15 cellular contexts compared by ENCODE assay signal in the genomic region with DNA sequence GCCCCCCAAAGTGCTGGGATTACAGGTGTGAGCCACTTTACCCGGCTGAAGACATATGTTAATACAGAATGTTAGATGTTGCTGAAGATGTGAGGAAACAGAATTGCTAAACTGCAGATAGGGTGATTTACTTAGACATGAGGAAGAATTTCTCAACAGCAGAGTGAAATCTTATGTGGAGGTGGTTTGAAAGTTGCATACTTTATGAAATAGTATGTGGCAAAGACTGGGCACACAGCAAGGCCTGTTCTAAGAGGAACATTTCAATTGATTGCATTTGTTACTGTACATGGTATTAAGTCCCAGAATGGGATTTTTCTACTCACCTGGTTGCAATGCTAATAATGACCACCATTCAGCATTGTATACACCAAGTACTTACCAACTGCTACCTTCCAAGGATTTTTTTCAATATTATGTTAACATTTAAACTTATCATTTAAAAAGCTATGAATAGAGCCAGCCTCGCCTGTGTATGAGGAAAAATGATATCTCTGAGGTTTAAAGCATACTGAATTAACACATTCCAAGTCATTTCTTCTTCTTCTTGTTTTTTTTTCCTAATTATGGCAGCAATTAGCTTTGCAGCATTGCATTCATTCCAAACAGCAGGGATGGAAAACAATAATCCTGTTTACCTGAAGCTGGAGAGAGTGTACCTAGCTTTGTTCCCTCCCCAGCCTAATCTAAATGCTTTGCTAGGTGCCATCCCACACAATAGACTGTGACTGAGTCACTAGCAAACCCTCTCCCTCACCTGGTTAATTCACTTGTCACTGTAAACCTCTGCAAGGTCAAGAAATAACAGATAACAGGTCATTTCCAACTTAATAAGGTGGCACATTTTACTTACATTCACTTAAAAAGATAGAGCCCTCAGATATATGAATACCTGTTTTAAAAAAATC. TPM values are rescaled to one million over a fixed set of nuclear protein-coding genes. Genes with fewer than 3 reads are reported as not detected.
DNase-seq lines count a peak whose midpoint lies in the region; ATAC-seq and TF ChIP-seq lines count a peak whose summit lies in the region.
"Had no signal": no experiment of that assay in that cellular context is flagged by ENCODE, and none has a peak within 500 bp of the region (broad histone marks: within the 10 kb centered on the region; RNA-seq: fewer than 3 reads in every experiment).

No MANE protein-coding gene starts in this region.

- peaks cover 14% of the 10 kb centered on the region for H3K4me1 ChIP-seq in hepatocyte (ENCODE audit: insufficient read depth)
- no peaks in the 10 kb centered on the region for H3K4me1 ChIP-seq in CD8-positive, alpha-beta T cell (ENCODE audit: insufficient read depth, low read length)
- H3K4me1 ChIP-seq: gastroesophageal sphincter had no signal

- H3K4me1 Mint-ChIP-seq in HFFc6 (ENCODE audit: low read depth): no peaks in the 10 kb centered on the region; the same call in 1 of the 2 replicates
- no peaks in the 10 kb centered on the region for H3K4me1 Mint-ChIP-seq in CD8-positive, alpha-beta T cell (ENCODE audit: low read depth)

- H3K27me3 Mint-ChIP-seq in HFFc6 (ENCODE audit: insufficient read depth): peaks cover 1% of the 10 kb centered on the region; the same call in 1 of the 2 replicates
- H3K27me3 Mint-ChIP-seq in CD8-positive, alpha-beta T cell (ENCODE audit: low read depth): no peaks in the 10 kb centered on the region

- H3K4me3 ChIP-seq in AG10803 (ENCODE audit: low read length) (no peak overlapping the region), hepatocyte (no peak overlapping the region)
- no peak overlapping the region for H3K4me3 ChIP-seq in CD8-positive, alpha-beta T cell (ENCODE audit: low read depth, low read length)
- H3K4me3 ChIP-seq: gastroesophageal sphincter, GM12878 had no signal

- no peaks in the 10 kb centered on the region for H3K27me3 ChIP-seq in hepatocyte
- H3K27me3 ChIP-seq in CD8-positive, alpha-beta T cell (ENCODE audit: insufficient read depth, low read length): no peaks in the 10 kb centered on the region
- H3K27me3 ChIP-seq: gastroesophageal sphincter had no signal

- no peaks in the 10 kb centered on the region for H3K9me2 ChIP-seq in hepatocyte (replicated peaks; ENCODE audit: insufficient read depth)

- CTCF ChIA-PET in CD8-positive, alpha-beta T cell (lab: Charles Lee): no interaction called here

- no peak for ATAC-seq in CD8-positive, alpha-beta T cell
- no peak for ATAC-seq in GM21717 (IDR thresholded peaks at IDR 0.05; ENCODE audit: unreplicated experiment)
- ATAC-seq: gastroesophageal sphincter, GM12878, left ventricle myocardium superior had no signal

- intact Hi-C loops in CD8-positive, alpha-beta T cell (cut with DNase I, micrococcal nuclease): no loop called here

- H3K79me2 ChIP-seq in hepatocyte: no peaks in the 10 kb centered on the region

- H3K9me3 Mint-ChIP-seq in HFFc6: no peaks in the 10 kb centered on the region
- H3K9me3 Mint-ChIP-seq in CD8-positive, alpha-beta T cell: no peaks in the 10 kb centered on the region

- H2AFZ ChIP-seq in hepatocyte: no peak overlapping the region

- peak overlapping the region; percentile 50 for H3K4me2 ChIP-seq in hepatocyte

- WGBS in hepatocyte (ENCODE audit: low lambda C conversion rate, missing lambda C conversion rate): 67% methylated on average over 2 of the region's 2 CpGs

- H4K20me1 ChIP-seq in hepatocyte (ENCODE audit: insufficient read depth, poor library complexity, severe bottlenecking): no peaks in the 10 kb centered on the region

- H3K9me3 ChIP-seq in hepatocyte (ENCODE audit: low read depth): no peaks in the 10 kb centered on the region
- no peaks in the 10 kb centered on the region for H3K9me3 ChIP-seq in CD8-positive, alpha-beta T cell (ENCODE audit: low read length)
- H3K9me3 ChIP-seq: gastroesophageal sphincter had no signal

- no peak for TF ChIP-seq CTCF in AG10803 (conservative IDR thresholded peaks at IDR 0.05; ENCODE audit: low read length)
- TF ChIP-seq CTCF in HFFc6 (IDR thresholded peaks at IDR 0.05): peak; percentile 29; the same call in 1 of the 2 replicates
- no peak for TF ChIP-seq CTCF in hepatocyte (IDR thresholded peaks at IDR 0.05; ENCODE audit: poor library complexity)
- no peak for TF ChIP-seq CTCF in CD8-positive, alpha-beta T cell (IDR thresholded peaks at IDR 0.05)

- H3K4me3 Mint-ChIP-seq in HFFc6: no peak overlapping the region
- H3K4me3 Mint-ChIP-seq in CD8-positive, alpha-beta T cell: no peak overlapping the region

- no peaks in the 10 kb centered on the region for H3K36me3 Mint-ChIP-seq in HFFc6 (ENCODE audit: low read depth)
- no peaks in the 10 kb centered on the region for H3K36me3 Mint-ChIP-seq in CD8-positive, alpha-beta T cell

- POLR2A ChIA-PET in CD8-positive, alpha-beta T cell (lab: Charles Lee): no interaction called here

- no peak overlapping the region for H3K27ac Mint-ChIP-seq in HFFc6
- H3K27ac Mint-ChIP-seq in CD8-positive, alpha-beta T cell: no peak overlapping the region

- no peaks in the 10 kb centered on the region for H3K36me3 ChIP-seq in hepatocyte (replicated peaks; ENCODE audit: insufficient read depth, low read depth)
- H3K36me3 ChIP-seq in CD8-positive, alpha-beta T cell (ENCODE audit: insufficient read depth, low read length): no peaks in the 10 kb centered on the region
- H3K36me3 ChIP-seq: gastroesophageal sphincter had no signal

- H3K27ac ChIP-seq in hepatocyte: peak overlapping the region; percentile 78
- H3K27ac ChIP-seq in CD8-positive, alpha-beta T cell (ENCODE audit: low read depth, low read length): no peak overlapping the region
- H3K27ac ChIP-seq: gastroesophageal sphincter had no signal

- DNase-seq in AG10803 (ENCODE audit: low read depth) (peak; percentile 51), HFFc6 (no peak), NOMO-1 (lab: John Stamatoyannopoulos, UW; ENCODE audit: unreplicated experiment in 2 of 2) (peak; percentile 20 to 81), hepatocyte (ENCODE audit: low spot score) (no peak), NCI-H524 treated with DMSO at 0.1 percent for 48 hours (lab: John Stamatoyannopoulos, UW) (no peak)
- DNase-seq in CD8-positive, alpha-beta T cell: no peak
- no peak for DNase-seq in activated CD4-positive, CD25-positive, alpha-beta regulatory T cell (lab: John Stamatoyannopoulos, UW)
- DNase-seq: activated CD4-positive, alpha-beta T cell treated with anti-CD3 and anti-CD28 coated beads for 1 hour; activated CD8-positive, alpha-beta memory T cell treated with anti-CD3 and anti-CD28 coated beads, Interleukin-2, amount 50 U/mL, for 4 hours; left ventricle myocardium superior; NCI-H2107; SHP77 had no signal

RNA-seq across cellular contexts. Expression of gene KLF5, which starts 19.4 kb away (rescaled TPM):
- 10 to 100 TPM; 20.3 to 37.1 (median 28.5) TPM for total RNA-seq in HFFc6 (2021; fragmentation: NEBNext Ultra II Directional; extraction: Animal tissue kit (Norgen Biotek cat#: 25700))
- total RNA-seq in hepatocyte: 95.8 and 99.9 TPM in 2 replicates
- 92.6 and 94.4 TPM in 2 replicates for polyA plus RNA-seq in hepatocyte
- 1 to 10 TPM; 3.4 to 3.7 TPM for total RNA-seq in CD8-positive, alpha-beta T cell

Comparison
In these comparisons a context has a peak if more than half of its experiments do, and no peak if none do; other contexts are left out.
1. DNase-seq: peak in AG10803 (single experiment) and NOMO-1 (2 of 2); none in HFFc6 (single experiment), hepatocyte (single experiment), NCI-H524 treated with DMSO at 0.1 percent for 48 hours (single experiment), CD8-positive, alpha-beta T cell (0 of 7) and activated CD4-positive, CD25-positive, alpha-beta regulatory T cell (0 of 4).
2. RNA of gene KLF5, which starts 19.4 kb away (total RNA-seq): 95.8 to 99.9 TPM in hepatocyte and 20.3 to 37.1 TPM in HFFc6; 3.4 to 3.7 TPM in CD8-positive, alpha-beta T cell; every median in the first group is over 4 times any median in the second.